Comparison of ENCODE assay signal across 1 cellular context in the genomic region with DNA sequence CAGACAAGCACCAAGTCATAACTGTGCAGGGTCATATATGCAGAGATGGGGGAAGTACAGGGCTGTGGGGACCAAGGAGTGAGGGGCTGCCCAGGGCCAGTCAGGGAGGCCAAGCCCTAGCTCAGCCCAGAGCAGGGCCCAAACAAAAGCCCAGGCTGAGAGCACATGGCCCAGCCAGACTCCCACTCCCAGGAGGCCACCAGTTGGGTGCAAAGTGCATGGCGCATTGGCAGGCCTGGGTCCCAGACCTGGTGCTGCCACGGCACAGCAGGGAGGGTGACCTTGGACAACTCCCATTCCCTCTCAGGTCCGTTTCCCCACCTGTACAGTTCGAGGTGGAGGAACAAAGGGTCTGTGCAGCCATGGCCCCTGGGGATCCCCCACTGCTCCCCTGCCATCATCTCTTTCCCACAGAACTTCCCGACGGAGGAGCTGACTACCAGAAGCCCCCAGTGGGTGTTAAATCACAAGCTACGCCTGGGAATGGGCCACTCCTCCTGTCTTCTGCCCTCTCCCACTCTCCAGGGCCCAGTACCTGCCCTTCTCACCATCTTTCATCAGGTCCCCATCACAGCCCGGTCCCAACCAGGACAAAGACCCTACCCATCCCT.
A peak's percentile ranks its signal among the peaks of the same experiment; 100 is the strongest.
TF ChIP-seq lines count a peak whose summit lies in the region.

No MANE protein-coding gene starts in this region.

TF ChIP-seq in HepG2, 621 proteins besides CTCF, POLR2A, EP300 and RAD21 (continued from another document and continues in another):
- TF ChIP-seq, protein P1, sequence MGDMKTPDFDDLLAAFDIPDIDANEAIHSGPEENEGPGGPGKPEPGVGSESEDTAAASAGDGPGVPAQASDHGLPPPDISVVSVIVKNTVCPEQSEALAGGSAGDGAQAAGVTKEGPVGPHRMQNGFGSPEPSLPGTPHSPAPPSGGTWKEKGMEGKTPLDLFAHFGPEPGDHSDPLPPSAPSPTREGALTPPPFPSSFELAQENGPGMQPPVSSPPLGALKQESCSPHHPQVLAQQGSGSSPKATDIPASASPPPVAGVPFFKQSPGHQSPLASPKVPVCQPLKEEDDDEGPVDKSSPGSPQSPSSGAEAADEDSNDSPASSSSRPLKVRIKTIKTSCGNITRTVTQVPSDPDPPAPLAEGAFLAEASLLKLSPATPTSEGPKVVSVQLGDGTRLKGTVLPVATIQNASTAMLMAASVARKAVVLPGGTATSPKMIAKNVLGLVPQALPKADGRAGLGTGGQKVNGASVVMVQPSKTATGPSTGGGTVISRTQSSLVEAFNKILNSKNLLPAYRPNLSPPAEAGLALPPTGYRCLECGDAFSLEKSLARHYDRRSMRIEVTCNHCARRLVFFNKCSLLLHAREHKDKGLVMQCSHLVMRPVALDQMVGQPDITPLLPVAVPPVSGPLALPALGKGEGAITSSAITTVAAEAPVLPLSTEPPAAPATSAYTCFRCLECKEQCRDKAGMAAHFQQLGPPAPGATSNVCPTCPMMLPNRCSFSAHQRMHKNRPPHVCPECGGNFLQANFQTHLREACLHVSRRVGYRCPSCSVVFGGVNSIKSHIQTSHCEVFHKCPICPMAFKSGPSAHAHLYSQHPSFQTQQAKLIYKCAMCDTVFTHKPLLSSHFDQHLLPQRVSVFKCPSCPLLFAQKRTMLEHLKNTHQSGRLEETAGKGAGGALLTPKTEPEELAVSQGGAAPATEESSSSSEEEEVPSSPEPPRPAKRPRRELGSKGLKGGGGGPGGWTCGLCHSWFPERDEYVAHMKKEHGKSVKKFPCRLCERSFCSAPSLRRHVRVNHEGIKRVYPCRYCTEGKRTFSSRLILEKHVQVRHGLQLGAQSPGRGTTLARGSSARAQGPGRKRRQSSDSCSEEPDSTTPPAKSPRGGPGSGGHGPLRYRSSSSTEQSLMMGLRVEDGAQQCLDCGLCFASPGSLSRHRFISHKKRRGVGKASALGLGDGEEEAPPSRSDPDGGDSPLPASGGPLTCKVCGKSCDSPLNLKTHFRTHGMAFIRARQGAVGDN (CRISPR knock-in tag; IDR thresholded peaks at IDR 0.05): peak; percentile 100
- no peak; the same call in 1 of the 2 replicates for TF ChIP-seq ZFP36L2 (CRISPR knock-in tag; IDR thresholded peaks at IDR 0.05)
- no peak for TF ChIP-seq ZBTB42 (CRISPR knock-in tag; IDR thresholded peaks at IDR 0.05)
- TF ChIP-seq KDM3A (CRISPR knock-in tag; IDR thresholded peaks at IDR 0.05; ENCODE audit: low read depth): peak; percentile 13; the same call in 1 of the 2 replicates
- no peak; the same call in 1 of the 2 replicates for TF ChIP-seq RFXAP (CRISPR knock-in tag; IDR thresholded peaks at IDR 0.05; ENCODE audit: borderline replicate concordance)
- peak; percentile 88 for TF ChIP-seq HNF4G (IDR thresholded peaks at IDR 0.05; ENCODE audit: borderline replicate concordance, low read depth, low read length)
- peak; percentile 85; the same call in 1 of the 2 replicates for TF ChIP-seq HNF4G (CRISPR knock-in tag; IDR thresholded peaks at IDR 0.05; ENCODE audit: borderline replicate concordance, low read depth)
- TF ChIP-seq ZNF292 (CRISPR knock-in tag; IDR thresholded peaks at IDR 0.05; ENCODE audit: borderline replicate concordance, low read depth): peak; percentile 75
- TF ChIP-seq ZNF263 (CRISPR knock-in tag; IDR thresholded peaks at IDR 0.05): peak; percentile 61; the same call in 1 of the 2 replicates
- TF ChIP-seq NFKBIZ (CRISPR knock-in tag; IDR thresholded peaks at IDR 0.05): peak; percentile 4
- TF ChIP-seq ZFY (CRISPR knock-in tag; IDR thresholded peaks at IDR 0.05): peak; percentile 96
- TF ChIP-seq ZSCAN31 (CRISPR knock-in tag; IDR thresholded peaks at IDR 0.05; ENCODE audit: low read depth): peak; percentile 71
- TF ChIP-seq, protein P2, sequence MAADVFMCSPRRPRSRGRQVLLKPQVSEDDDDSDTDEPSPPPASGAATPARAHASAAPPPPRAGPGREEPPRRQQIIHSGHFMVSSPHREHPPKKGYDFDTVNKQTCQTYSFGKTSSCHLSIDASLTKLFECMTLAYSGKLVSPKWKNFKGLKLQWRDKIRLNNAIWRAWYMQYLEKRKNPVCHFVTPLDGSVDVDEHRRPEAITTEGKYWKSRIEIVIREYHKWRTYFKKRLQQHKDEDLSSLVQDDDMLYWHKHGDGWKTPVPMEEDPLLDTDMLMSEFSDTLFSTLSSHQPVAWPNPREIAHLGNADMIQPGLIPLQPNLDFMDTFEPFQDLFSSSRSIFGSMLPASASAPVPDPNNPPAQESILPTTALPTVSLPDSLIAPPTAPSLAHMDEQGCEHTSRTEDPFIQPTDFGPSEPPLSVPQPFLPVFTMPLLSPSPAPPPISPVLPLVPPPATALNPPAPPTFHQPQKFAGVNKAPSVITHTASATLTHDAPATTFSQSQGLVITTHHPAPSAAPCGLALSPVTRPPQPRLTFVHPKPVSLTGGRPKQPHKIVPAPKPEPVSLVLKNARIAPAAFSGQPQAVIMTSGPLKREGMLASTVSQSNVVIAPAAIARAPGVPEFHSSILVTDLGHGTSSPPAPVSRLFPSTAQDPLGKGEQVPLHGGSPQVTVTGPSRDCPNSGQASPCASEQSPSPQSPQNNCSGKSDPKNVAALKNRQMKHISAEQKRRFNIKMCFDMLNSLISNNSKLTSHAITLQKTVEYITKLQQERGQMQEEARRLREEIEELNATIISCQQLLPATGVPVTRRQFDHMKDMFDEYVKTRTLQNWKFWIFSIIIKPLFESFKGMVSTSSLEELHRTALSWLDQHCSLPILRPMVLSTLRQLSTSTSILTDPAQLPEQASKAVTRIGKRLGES (CRISPR knock-in tag; IDR thresholded peaks at IDR 0.05; ENCODE audit: borderline replicate concordance): no peak
- TF ChIP-seq, protein P3, sequence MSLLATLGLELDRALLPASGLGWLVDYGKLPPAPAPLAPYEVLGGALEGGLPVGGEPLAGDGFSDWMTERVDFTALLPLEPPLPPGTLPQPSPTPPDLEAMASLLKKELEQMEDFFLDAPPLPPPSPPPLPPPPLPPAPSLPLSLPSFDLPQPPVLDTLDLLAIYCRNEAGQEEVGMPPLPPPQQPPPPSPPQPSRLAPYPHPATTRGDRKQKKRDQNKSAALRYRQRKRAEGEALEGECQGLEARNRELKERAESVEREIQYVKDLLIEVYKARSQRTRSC (CRISPR knock-in tag; IDR thresholded peaks at IDR 0.05; ENCODE audit: low read depth): 0 out of 2 replicates have a peak, but pooled peaks have one; percentile 58
- TF ChIP-seq ELF1 (CRISPR knock-in tag; IDR thresholded peaks at IDR 0.05): no peak; the same call in 1 of the 2 replicates
- TF ChIP-seq FOXA3 (CRISPR knock-in tag; IDR thresholded peaks at IDR 0.05): peak; percentile 64
- TF ChIP-seq KLF12 (CRISPR knock-in tag; IDR thresholded peaks at IDR 0.05; ENCODE audit: borderline replicate concordance): no peak
- peak; percentile 89 for TF ChIP-seq ZNF552 (CRISPR knock-in tag; IDR thresholded peaks at IDR 0.05; ENCODE audit: borderline replicate concordance)
- TF ChIP-seq TCF7 (IDR thresholded peaks at IDR 0.05; ENCODE audit: low read depth): no peak
- TF ChIP-seq ISX (CRISPR knock-in tag; conservative IDR thresholded peaks at IDR 0.05): 0 out of 2 replicates have a peak, but pooled peaks have one; percentile 19
- TF ChIP-seq, protein P4, sequence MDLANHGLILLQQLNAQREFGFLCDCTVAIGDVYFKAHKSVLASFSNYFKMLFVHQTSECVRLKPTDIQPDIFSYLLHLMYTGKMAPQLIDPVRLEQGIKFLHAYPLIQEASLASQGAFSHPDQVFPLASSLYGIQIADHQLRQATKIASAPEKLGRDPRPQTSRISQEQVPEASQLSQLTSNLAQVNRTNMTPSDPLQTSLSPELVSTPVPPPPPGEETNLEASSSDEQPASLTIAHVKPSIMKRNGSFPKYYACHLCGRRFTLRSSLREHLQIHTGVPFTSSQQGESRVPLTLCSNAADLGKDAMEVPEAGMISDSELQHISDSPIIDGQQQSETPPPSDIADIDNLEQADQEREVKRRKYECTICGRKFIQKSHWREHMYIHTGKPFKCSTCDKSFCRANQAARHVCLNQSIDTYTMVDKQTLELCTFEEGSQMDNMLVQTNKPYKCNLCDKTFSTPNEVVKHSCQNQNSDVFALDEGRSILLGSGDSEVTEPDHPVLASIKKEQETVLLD (CRISPR knock-in tag; IDR thresholded peaks at IDR 0.05; ENCODE audit: low read depth): no peak
- TF ChIP-seq, protein P5, sequence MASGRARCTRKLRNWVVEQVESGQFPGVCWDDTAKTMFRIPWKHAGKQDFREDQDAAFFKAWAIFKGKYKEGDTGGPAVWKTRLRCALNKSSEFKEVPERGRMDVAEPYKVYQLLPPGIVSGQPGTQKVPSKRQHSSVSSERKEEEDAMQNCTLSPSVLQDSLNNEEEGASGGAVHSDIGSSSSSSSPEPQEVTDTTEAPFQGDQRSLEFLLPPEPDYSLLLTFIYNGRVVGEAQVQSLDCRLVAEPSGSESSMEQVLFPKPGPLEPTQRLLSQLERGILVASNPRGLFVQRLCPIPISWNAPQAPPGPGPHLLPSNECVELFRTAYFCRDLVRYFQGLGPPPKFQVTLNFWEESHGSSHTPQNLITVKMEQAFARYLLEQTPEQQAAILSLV (CRISPR knock-in tag; IDR thresholded peaks at IDR 0.05; ENCODE audit: borderline replicate concordance): no peak
- TF ChIP-seq ZBTB40 (IDR thresholded peaks at IDR 0.05): no peak
- TF ChIP-seq ZBTB40 (CRISPR knock-in tag; IDR thresholded peaks at IDR 0.05): peak; percentile 83
- TF ChIP-seq BCL6 (CRISPR knock-in tag; IDR thresholded peaks at IDR 0.05): peak; percentile 61; the same call in 1 of the 2 replicates
- TF ChIP-seq ZNF530 (CRISPR knock-in tag; IDR thresholded peaks at IDR 0.05; ENCODE audit: low read depth): no peak
- peak; percentile 55; the same call in 1 of the 2 replicates for TF ChIP-seq POGZ (CRISPR knock-in tag; IDR thresholded peaks at IDR 0.05)
- TF ChIP-seq, protein P6, sequence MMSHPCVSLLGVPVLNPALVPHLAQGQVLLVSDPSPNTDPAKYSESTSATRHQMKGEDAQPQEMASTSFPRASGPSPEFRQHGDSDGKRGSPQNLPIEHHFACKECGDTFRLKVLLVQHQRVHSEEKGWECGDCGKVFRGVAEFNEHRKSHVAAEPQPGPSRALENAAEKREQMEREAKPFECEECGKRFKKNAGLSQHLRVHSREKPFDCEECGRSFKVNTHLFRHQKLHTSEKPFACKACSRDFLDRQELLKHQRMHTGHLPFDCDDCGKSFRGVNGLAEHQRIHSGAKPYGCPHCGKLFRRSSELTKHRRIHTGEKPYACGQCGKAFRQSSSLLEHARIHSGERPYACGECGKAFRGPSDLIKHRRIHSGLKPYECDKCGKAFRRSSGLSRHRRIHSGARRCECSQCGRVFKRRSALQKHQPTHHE (CRISPR knock-in tag; IDR thresholded peaks at IDR 0.05; ENCODE audit: borderline replicate concordance): no peak
- 0 out of 2 replicates have a peak, but pooled peaks have one; percentile 26 for TF ChIP-seq MXD1 (CRISPR knock-in tag; IDR thresholded peaks at IDR 0.05)
- TF ChIP-seq HIVEP1 (CRISPR knock-in tag; IDR thresholded peaks at IDR 0.05): peak; percentile 37; the same call in 1 of the 2 replicates
- 0 out of 2 replicates have a peak, but pooled peaks have one; percentile 61 for TF ChIP-seq FIP1L1 (IDR thresholded peaks at IDR 0.05; ENCODE audit: borderline replicate concordance, insufficient read depth, low read depth, low read length)
- TF ChIP-seq ZBTB3 (CRISPR knock-in tag; IDR thresholded peaks at IDR 0.05; ENCODE audit: borderline replicate concordance, low read depth): no peak
- no peak for TF ChIP-seq NFE2L2 (IDR thresholded peaks at IDR 0.05; ENCODE audit: low read length)
